19 cellular contexts compared by ENCODE assay signal in the genomic region with DNA sequence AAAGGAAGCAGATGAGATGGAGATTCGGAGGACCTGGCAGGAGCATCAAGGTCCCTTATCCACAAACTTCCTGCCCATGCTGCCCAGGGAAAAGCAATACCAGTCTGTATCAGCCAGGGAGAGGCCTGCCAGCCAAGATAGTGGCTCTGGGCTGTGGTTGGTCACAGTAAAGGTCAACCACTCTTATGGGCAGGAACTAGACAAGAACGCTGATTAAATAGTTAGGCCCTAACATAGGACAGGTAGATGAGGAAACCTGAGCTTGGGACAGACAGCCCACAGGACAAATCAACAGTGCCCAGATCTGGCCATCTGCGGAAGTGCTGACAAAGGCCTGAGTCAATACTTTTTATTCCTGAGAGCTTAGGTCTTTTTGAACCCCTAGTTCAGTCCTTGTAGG. TPM values are rescaled to one million over a fixed set of nuclear protein-coding genes. Genes with fewer than 3 reads are reported as not detected.
DNase-seq lines count a peak whose midpoint lies in the region; ATAC-seq and TF ChIP-seq lines count a peak whose summit lies in the region.
"Had no signal": no experiment of that assay in that cellular context is flagged by ENCODE, and none has a peak within 500 bp of the region (broad histone marks: within the 10 kb centered on the region; RNA-seq: fewer than 3 reads in every experiment).

No MANE protein-coding gene starts in this region.

- intact Hi-C loops in right cardiac atrium (cut with DNase I) (no loop called here), spleen (cut with DNase I; ENCODE audit: low total_unique reads) (no loop called here)
- intact Hi-C loops in dendritic cell treated with granulocyte-macrophage colony-stimulating factor and Interleukin-4, amounts not matched to agents 40 ng/mL and 50 ng/mL, for 4 days (cut with micrococcal nuclease): no loop called here

- no peaks in the 10 kb centered on the region for H3K9me3 Mint-ChIP-seq in dendritic cell treated with granulocyte-macrophage colony-stimulating factor and Interleukin-4, amounts not matched to agents 40 ng/mL and 50 ng/mL, for 4 days
- H3K9me3 Mint-ChIP-seq: GM23338, HFFc6 had no signal

- H3K27ac Mint-ChIP-seq in dendritic cell treated with granulocyte-macrophage colony-stimulating factor and Interleukin-4, amounts not matched to agents 40 ng/mL and 50 ng/mL, for 4 days: peak overlapping the region; percentile 72
- H3K27ac Mint-ChIP-seq: GM23338, HFFc6 had no signal

- H3K4me1 ChIP-seq in right atrium auricular region (no peaks in the 10 kb centered on the region), right cardiac atrium (ENCODE audit: control insufficient read depth, insufficient read depth, low read length) (no peaks in the 10 kb centered on the region), spleen (peaks cover 0 to 83% (median 30%) of the 10 kb centered on the region in 6 donors)
- H3K4me1 ChIP-seq: A549 had no signal

- H3K27me3 ChIP-seq in right atrium auricular region (no peaks in the 10 kb centered on the region), right cardiac atrium (ENCODE audit: control insufficient read depth, insufficient read depth) (no peaks in the 10 kb centered on the region), spleen (replicated peaks in 1 of 7) (no peaks in the 10 kb centered on the region)

- H3K4me3 ChIP-seq in right atrium auricular region (no peak overlapping the region), right cardiac atrium (ENCODE audit: low read length) (no peak overlapping the region), spleen (no peak overlapping the region)
- H3K4me3 ChIP-seq: A549, GM23338 had no signal

- H3K27ac ChIP-seq in right atrium auricular region (no peak overlapping the region), right cardiac atrium (ENCODE audit: low read length) (no peak overlapping the region), spleen (peak overlapping the region; percentile 48 to 97 (median 78))
- H3K27ac ChIP-seq: A549, HL-60 had no signal

- peaks cover 41% of the 10 kb centered on the region for H3K4me1 Mint-ChIP-seq in dendritic cell treated with granulocyte-macrophage colony-stimulating factor and Interleukin-4, amounts not matched to agents 40 ng/mL and 50 ng/mL, for 4 days (ENCODE audit: low read depth)
- H3K4me1 Mint-ChIP-seq: GM23338 had no signal

- TF ChIP-seq POLR2A in spleen (IDR thresholded peaks at IDR 0.05): no peak

- H3K9me3 ChIP-seq in right atrium auricular region: no peaks in the 10 kb centered on the region
- H3K9me3 ChIP-seq in right cardiac atrium (ENCODE audit: control insufficient read depth, low read length): no peaks in the 10 kb centered on the region
- no peaks in the 10 kb centered on the region for H3K9me3 ChIP-seq in spleen
- H3K9me3 ChIP-seq: A549 had no signal

- ATAC-seq in right cardiac atrium (no peak), HG02642 (IDR thresholded peaks at IDR 0.05; ENCODE audit: poor library complexity, unreplicated experiment) (no peak), GM18519 (IDR thresholded peaks at IDR 0.05; ENCODE audit: low FRiP score, unreplicated experiment) (no peak), GM19351 (IDR thresholded peaks at IDR 0.05; ENCODE audit: unreplicated experiment) (no peak)
- ATAC-seq: A549, GM23338 had no signal

- WGBS in right cardiac atrium: 76% methylated on average over 3 of the region's 3 CpGs
- WGBS in spleen, 5 donors: 69 to 77% (median 73%) methylated on average over 3 of the region's 3 CpGs

- no peak for TF ChIP-seq CTCF in right atrium auricular region (IDR thresholded peaks at IDR 0.05)
- no peak for TF ChIP-seq CTCF in spleen (IDR thresholded peaks at IDR 0.05 in 8 of 11, conservative IDR thresholded peaks at IDR 0.05 in 3 of 11)

- no peaks in the 10 kb centered on the region for H3K36me3 ChIP-seq in right atrium auricular region
- peaks cover 0 to 29% (median 0%) of the 10 kb centered on the region in 6 donors for H3K36me3 ChIP-seq in spleen

- peaks cover 41% of the 10 kb centered on the region for H3K36me3 Mint-ChIP-seq in dendritic cell treated with granulocyte-macrophage colony-stimulating factor and Interleukin-4, amounts not matched to agents 40 ng/mL and 50 ng/mL, for 4 days (ENCODE audit: low read depth)

- no peak overlapping the region for H3K4me3 Mint-ChIP-seq in dendritic cell treated with granulocyte-macrophage colony-stimulating factor and Interleukin-4, amounts not matched to agents 40 ng/mL and 50 ng/mL, for 4 days
- H3K4me3 Mint-ChIP-seq: GM23338, HFFc6 had no signal

- peak; percentile 52 for DNase-seq in right atrium auricular region (ENCODE audit: low spot score)
- DNase-seq in right cardiac atrium: no peak
- peak; percentile 75 for DNase-seq in RPMI8226
- DNase-seq in spleen: peak; percentile 78
- DNase-seq: DMS53, HFFc6, KBM-7, NCI-H1105, NCI-H187, NCI-H2171 treated with DMSO at 0.1 percent for 48 hours, NCI-H82, SIG-M5 had no signal

- no peaks in the 10 kb centered on the region for H3K27me3 Mint-ChIP-seq in dendritic cell treated with granulocyte-macrophage colony-stimulating factor and Interleukin-4, amounts not matched to agents 40 ng/mL and 50 ng/mL, for 4 days

RNA-seq across cellular contexts. Expression of gene PSTPIP2, which starts 10.7 kb away (rescaled TPM):
- total RNA-seq in right atrium auricular region (1 to 10 TPM; 3.4 to 3.9 TPM), right cardiac atrium (1 to 10 TPM; 2.0 to 4.0 (median 2.5) TPM), spleen (100 to 1,000 TPM in 6 of 7 donors, 10 to 100 TPM in 1; 69.2 to 153 (median 132) TPM)
- polyA plus RNA-seq in right cardiac atrium (1.5 TPM), spleen (10 to 100 TPM; 18.3 to 58.7 (median 24.1) TPM)

RNA-seq across cellular contexts. Expression of gene ATP5F1A, which starts 36.7 kb away (rescaled TPM):
- 1,000 to 10,000 TPM in 1 of 2 donors, 100 to 1,000 TPM in 1; 785 to 1,543 TPM for total RNA-seq in right atrium auricular region
- 1,000 to 10,000 TPM; 1,050 to 1,210 (median 1,148) TPM for total RNA-seq in right cardiac atrium
- 1,401 TPM for polyA plus RNA-seq in right cardiac atrium
- 100 to 1,000 TPM; 250 to 364 (median 271) TPM for total RNA-seq in spleen
- polyA plus RNA-seq in spleen: 100 to 1,000 TPM; 188 to 283 (median 216) TPM

RNA-seq across cellular contexts. Expression of gene HAUS1, which starts 42.8 kb away (rescaled TPM):
- total RNA-seq in right atrium auricular region: 10 to 100 TPM; 12.5 to 16.8 TPM
- 10 to 100 TPM in 1 of 4 donors, 1 to 10 TPM in 3; 8.8 to 13.0 (median 9.2) TPM for total RNA-seq in right cardiac atrium
- 15.0 TPM for polyA plus RNA-seq in right cardiac atrium
- total RNA-seq in spleen: 10 to 100 TPM; 15.6 to 21.6 (median 17.8) TPM
- 10 to 100 TPM; 31.4 to 44.9 (median 34.6) TPM for polyA plus RNA-seq in spleen

Comparison
In these comparisons a context has a peak if more than half of its experiments do, and no peak if none do; other contexts are left out.
1. DNase-seq: peak in right atrium auricular region (single experiment), RPMI8226 (single experiment) and spleen (single experiment); none in right cardiac atrium (0 of 3).
2. H3K27ac ChIP-seq: peak in spleen (8 of 8); none in right atrium auricular region (0 of 2) and right cardiac atrium (single experiment).
3. RNA of gene PSTPIP2, which starts 10.7 kb away (total RNA-seq): 69.2 to 153 TPM in spleen; 3.4 to 3.9 TPM in right atrium auricular region and 2.0 to 4.0 TPM in right cardiac atrium; every median in the first group is over 10 times any median in the second.